33 cellular contexts compared by ENCODE assay signal in the genomic region with DNA sequence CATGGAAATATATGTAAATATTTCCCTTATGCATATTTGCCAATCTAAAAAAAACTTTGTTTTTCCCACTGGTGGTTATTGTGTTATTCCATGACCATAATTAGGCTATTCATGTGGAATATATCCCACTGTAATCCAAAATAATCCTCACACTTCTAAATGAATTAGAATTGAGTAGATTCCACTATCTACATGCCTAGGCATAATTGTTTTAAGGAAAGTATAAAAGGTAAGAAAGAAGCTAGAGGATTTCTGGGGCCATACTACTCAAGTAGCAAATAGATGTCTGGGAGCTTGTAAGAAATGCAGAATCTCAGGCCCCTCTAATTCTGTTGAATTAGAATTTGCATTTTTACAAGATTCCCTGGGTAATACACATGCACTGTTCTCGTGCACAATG.
"Had no signal": no experiment of that assay in that cellular context is flagged by ENCODE, and none has a peak within 500 bp of the region (broad histone marks: within the 10 kb centered on the region; RNA-seq: fewer than 3 reads in every experiment).

No MANE protein-coding gene starts in this region.

- H3K27me3 ChIP-seq: MG63 had no signal

- H3K4me3 ChIP-seq: MG63 had no signal

- H3K36me3 ChIP-seq: MG63 had no signal

- H3K9me3 ChIP-seq: MG63 had no signal

- DNase-seq: Karpas-422, Kasumi-1, MG63, MM.1S, MV-4-11, NCI-H1048, NCI-H1092, NCI-H1092 treated with DMSO at 0.1 percent for 48 hours, NCI-H1105, NCI-H1105 treated with DMSO at 0.1 percent for 48 hours, NCI-H1417, NCI-H1417 treated with DMSO at 0.1 percent for 48 hours, NCI-H1436, NCI-H1436 treated with DMSO at 0.1 percent for 48 hours, NCI-H146, NCI-H1694, NCI-H1694 treated with DMSO at 0.1 percent for 48 hours, NCI-H187, NCI-H187 treated with DMSO at 0.1 percent for 48 hours, NCI-H1930, NCI-H2029, NCI-H2029 treated with DMSO at 0.1 percent for 48 hours, NCI-H2081, NCI-H2081 treated with DMSO at 0.1 percent for 48 hours, NCI-H2107, NCI-H2171, NCI-H2171 treated with DMSO at 0.1 percent for 48 hours, NCI-H345, NCI-H446, NCI-H446 treated with DMSO at 0.1 percent for 48 hours, NCI-H510A, NCI-H510A treated with DMSO at 0.1 percent for 48 hours, NCI-H524 had no signal
